Comparison of ENCODE assay signal across 8 cellular contexts in genomic region chr11:64868904-64869570, GRCh38. TPM values are rescaled to one million over a fixed set of nuclear protein-coding genes. Genes with fewer than 3 reads are reported as not detected.
DNase-seq lines count a peak whose midpoint lies in the region; ATAC-seq, FAIRE-seq and TF ChIP-seq lines count a peak whose summit lies in the region.

No MANE protein-coding gene starts in this region.

- H3K9me2 ChIP-seq in hepatocyte (replicated peaks; ENCODE audit: insufficient read depth), result no peaks in the 10 kb centered on the region

- WGBS in liver, result 71% methylated on average over 21 of the region's 21 CpGs
- 94% methylated on average over 17 of the region's 21 CpGs for WGBS in HepG2 (ENCODE audit: low lambda C conversion rate)
- 78% methylated on average over 21 of the region's 21 CpGs for WGBS in hepatocyte (ENCODE audit: low lambda C conversion rate, missing lambda C conversion rate)

- H3K27ac Mint-ChIP-seq in activated naive CD4-positive, alpha-beta T cell treated with anti-CD3 and anti-CD28 coated beads, Interleukin-2, amount 50 U/mL, for 72 hours, result peak overlapping the region; percentile 25 to 84

- no peak overlapping the region for H3K9ac ChIP-seq in liver (ENCODE audit: low read depth in 1 of 2, low read length in 2 of 2)
- H3K9ac ChIP-seq in HepG2 (ENCODE audit: insufficient read depth, low read depth, low read length), result no peak overlapping the region
- peak overlapping the region; percentile 11 to 75 (median 56) for H3K9ac ChIP-seq in subcutaneous abdominal adipose tissue (ENCODE audit: low read length in 5 of 5)

- H4K20me1 ChIP-seq in HepG2 (ENCODE audit: insufficient read depth, low read length), result no peaks in the 10 kb centered on the region; the same call in 1 of the 2 replicates
- H4K20me1 ChIP-seq in hepatocyte (ENCODE audit: insufficient read depth, poor library complexity, severe bottlenecking), result peaks cover 12% of the 10 kb centered on the region

- TF ChIP-seq CTCF in liver (IDR thresholded peaks at IDR 0.05; ENCODE audit: low read depth, low read length, missing input control), result no peak
- no peak for TF ChIP-seq CTCF in HepG2 (CRISPR knock-in tag; IDR thresholded peaks at IDR 0.05)
- no peak for TF ChIP-seq CTCF in hepatocyte (IDR thresholded peaks at IDR 0.05; ENCODE audit: poor library complexity)

- H3K36me3 ChIP-seq in liver (ENCODE audit: control insufficient read depth in 4 of 4, insufficient read depth in 3 of 4, low read depth in 1 of 4, low read length in 3 of 4), result no peaks in the 10 kb centered on the region
- peaks cover 2 to 25% of the 10 kb centered on the region in 2 experiments; a peak in 2 of 5 replicates for H3K36me3 ChIP-seq in HepG2 (replicated peaks in 1 of 2; ENCODE audit: control insufficient read depth in 1 of 2, insufficient read depth in 2 of 2, low read length in 2 of 2)
- H3K36me3 ChIP-seq in hepatocyte (replicated peaks; ENCODE audit: insufficient read depth, low read depth), result no peaks in the 10 kb centered on the region
- peaks cover 0 to 45% (median 40%) of the 10 kb centered on the region in 5 donors for H3K36me3 ChIP-seq in subcutaneous abdominal adipose tissue (ENCODE audit: control insufficient read depth in 5 of 5, insufficient read depth in 5 of 5, low read length in 5 of 5)

- H3K4me2 ChIP-seq in HepG2 (ENCODE audit: low read depth, low read length), result no peak overlapping the region
- H3K4me2 ChIP-seq in hepatocyte, result peak overlapping the region; percentile 71

- H3K27ac ChIP-seq in liver (ENCODE audit: low read depth in 1 of 2, low read length in 2 of 2) (peak overlapping the region; percentile 39 to 75), HepG2 (ENCODE audit: extremely low read length, insufficient read depth, low read length) (no peak overlapping the region), hepatocyte (peak overlapping the region; percentile 92), subcutaneous abdominal adipose tissue (ENCODE audit: low read depth, low read length) (peak overlapping the region; percentile 98)

- TF ChIP-seq EP300 in HepG2 (IDR thresholded peaks at IDR 0.05; ENCODE audit: low read depth in 2 of 2, low read length in 2 of 2), result no peak
- no peak for TF ChIP-seq EP300 in HepG2 (CRISPR knock-in tag; IDR thresholded peaks at IDR 0.05; ENCODE audit: borderline replicate concordance)

- H3K9me3 ChIP-seq in liver (ENCODE audit: control insufficient read depth in 4 of 4, low read length in 3 of 4), result no peaks in the 10 kb centered on the region
- no peaks in the 10 kb centered on the region for H3K9me3 ChIP-seq in HepG2 (ENCODE audit: low read length)
- no peaks in the 10 kb centered on the region for H3K9me3 ChIP-seq in hepatocyte (ENCODE audit: low read depth)
- H3K9me3 ChIP-seq in subcutaneous abdominal adipose tissue (ENCODE audit: control insufficient read depth in 5 of 5, low read length in 5 of 5), result no peaks in the 10 kb centered on the region

- in situ Hi-C loops in HepG2 (cut with HindIII; ENCODE audit: extremely low pct_ligation_motif_present, low pct_unique_long_range_greater_than_20kb), result no loop called here

- no peaks in the 10 kb centered on the region for H3K9me3 Mint-ChIP-seq in activated naive CD4-positive, alpha-beta T cell treated with anti-CD3 and anti-CD28 coated beads, Interleukin-2, amount 50 U/mL, for 72 hours

- CTCF ChIA-PET in HepG2 (lab: Yijun Ruan, JAX; ENCODE audit: low intra/inter-chr PET ratio, low total read pairs), result interaction anchor here (1.6 kb wide), 1 partner anchor 25 kb away, joined by 5 read pairs; no protein-coding TSS in a partner anchor

- no TSS peak for BruUV-seq in HepG2 (replicated peaks; lab: Mats Ljungman, UMichigan)

- intact Hi-C loops in HepG2 (cut with micrococcal nuclease; ENCODE audit: unreplicated experiment), result no loop called here

- ATAC-seq in HepG2 (no peak), GM18520 (IDR thresholded peaks at IDR 0.05; ENCODE audit: unreplicated experiment) (no peak), HG02852 (IDR thresholded peaks at IDR 0.05; ENCODE audit: unreplicated experiment) (no peak)
- peak; percentile 6 to 17 for ATAC-seq in activated naive CD4-positive, alpha-beta T cell treated with anti-CD3 and anti-CD28 coated beads, Interleukin-2, amount 50 U/mL, for 72 hours

- TF ChIP-seq POLR2A in HepG2 (IDR thresholded peaks at IDR 0.05; ENCODE audit: insufficient read depth in 1 of 2, low read depth in 2 of 2, low read length in 2 of 2), result no peak

- H3K79me2 ChIP-seq in HepG2 (ENCODE audit: insufficient read depth, low read length), result peaks cover 56% of the 10 kb centered on the region
- H3K79me2 ChIP-seq in hepatocyte, result peaks cover 91% of the 10 kb centered on the region

- POLR2A ChIA-PET in HepG2 (lab: Yijun Ruan, JAX), result interaction anchor here (1.4 to 3.5 kb wide), 6 partner anchors 8 to 24 kb away, joined by 4 to 20 read pairs (median 10); partner anchors contain the start of gene EHD1

- no peak for DNase-seq in HepG2 (ENCODE audit: low spot score)
- DNase-seq in activated naive CD4-positive, alpha-beta T cell treated with anti-CD3 and anti-CD28 coated beads, Interleukin-2, amount 50 U/mL, for 72 hours (ENCODE audit: low spot score in 2 of 2), result no peak
- no peak for DNase-seq in hepatocyte (ENCODE audit: low spot score)
- no peak for DNase-seq in NCI-H2227 (lab: John Stamatoyannopoulos, UW; ENCODE audit: unreplicated experiment)

- H3K36me3 Mint-ChIP-seq in activated naive CD4-positive, alpha-beta T cell treated with anti-CD3 and anti-CD28 coated beads, Interleukin-2, amount 50 U/mL, for 72 hours, result peaks cover 37 to 45% of the 10 kb centered on the region in 2 donors

- TF ChIP-seq RAD21 in liver (IDR thresholded peaks at IDR 0.05) (no peak), HepG2 (CRISPR knock-in tag; IDR thresholded peaks at IDR 0.05) (no peak)

- H2AFZ ChIP-seq in HepG2 (ENCODE audit: low read length) (no peak overlapping the region), hepatocyte (no peak overlapping the region)

- no peaks in the 10 kb centered on the region for H3K27me3 ChIP-seq in liver (ENCODE audit: control insufficient read depth in 4 of 4, insufficient read depth in 4 of 4, low read length in 3 of 4)
- H3K27me3 ChIP-seq in HepG2 (ENCODE audit: control insufficient read depth in 1 of 2, insufficient read depth in 2 of 2, low read length in 2 of 2), result no peaks in the 10 kb centered on the region
- H3K27me3 ChIP-seq in hepatocyte, result no peaks in the 10 kb centered on the region
- no peaks in the 10 kb centered on the region for H3K27me3 ChIP-seq in subcutaneous abdominal adipose tissue (ENCODE audit: control insufficient read depth in 5 of 5, insufficient read depth in 4 of 5, low read length in 5 of 5)

- no peak overlapping the region for H3K4me3 ChIP-seq in liver (ENCODE audit: low read depth in 1 of 3, low read length in 3 of 3)
- H3K4me3 ChIP-seq in HepG2 (replicated peaks in 1 of 3; ENCODE audit: insufficient read depth in 1 of 3, low read depth in 2 of 3, low read length in 3 of 3), result no peak overlapping the region
- no peak overlapping the region for H3K4me3 ChIP-seq in hepatocyte
- no peak overlapping the region for H3K4me3 ChIP-seq in subcutaneous abdominal adipose tissue (ENCODE audit: low read depth in 1 of 5, low read length in 5 of 5)

- H3K4me1 ChIP-seq in liver (ENCODE audit: control insufficient read depth in 4 of 4, insufficient read depth in 4 of 4, low read length in 3 of 4), result peaks cover 31 to 67% (median 58%) of the 10 kb centered on the region in 4 donors
- H3K4me1 ChIP-seq in HepG2 (ENCODE audit: insufficient read depth, low read length), result peaks cover 57% of the 10 kb centered on the region
- peaks cover 67% of the 10 kb centered on the region for H3K4me1 ChIP-seq in hepatocyte (ENCODE audit: insufficient read depth)
- H3K4me1 ChIP-seq in subcutaneous abdominal adipose tissue (ENCODE audit: control insufficient read depth in 5 of 5, insufficient read depth in 5 of 5, low read length in 5 of 5), result peaks cover 42 to 75% (median 68%) of the 10 kb centered on the region in 5 donors

- FAIRE-seq in HepG2 (lab: Jason Lieb, UNC), result no peak

RNA-seq across cellular contexts. Expression of gene EHD1, which starts 9.4 kb away (rescaled TPM):
- total RNA-seq in liver (10 to 100 TPM; 27.3 to 36.4 TPM), HepG2 (2016; rRNA removed; fragmentation: Illumina TruSeq; extraction: Trizol) (22.0 and 26.6 TPM in 2 replicates), hepatocyte (44.8 and 52.4 TPM in 2 replicates)
- polyA plus RNA-seq in liver (10 to 100 TPM in 1 of 2 donors, 1 to 10 TPM in 1; 8.3 to 11.1 TPM), HepG2 (2011; rRNA removed) (23.6 and 29.4 TPM in 2 replicates), hepatocyte (66.6 and 69.5 TPM in 2 replicates)
- total RNA-seq in HepG2 (2016; cell fraction: cytosol; rRNA removed; fragmentation: Illumina TruSeq; extraction: Trizol; ENCODE audit: low read depth), result 8.1 and 9.7 TPM in 2 replicates
- total RNA-seq in HepG2 (2016; cell fraction: insoluble cytoplasmic fraction; rRNA removed; fragmentation: Illumina TruSeq; extraction: Trizol), result 22.9 and 29.1 TPM in 2 replicates
- 11.0 and 11.5 TPM in 2 replicates for total RNA-seq in HepG2 (2016; cell fraction: membrane; rRNA removed; fragmentation: Illumina TruSeq; extraction: Trizol)
- 16.8 and 19.6 TPM in 2 replicates for total RNA-seq in HepG2 (2016; cell fraction: nucleus; rRNA removed; fragmentation: Illumina TruSeq; extraction: Trizol)
- 20.8 and 31.1 TPM in 2 replicates for polyA plus RNA-seq in HepG2 (2011; cell fraction: cytosol; rRNA removed)
- 42.3 and 43.0 TPM in 2 replicates for polyA plus RNA-seq in HepG2 (2011; cell fraction: nucleus; rRNA removed)
- polyA plus RNA-seq in HepG2 (2012), result 18.8 and 23.3 TPM in 2 replicates
- polyA plus RNA-seq in HepG2 (2016; cell fraction: cytosol; fragmentation: Illumina TruSeq; extraction: Trizol; ENCODE audit: low read depth), result 3.5 and 3.9 TPM in 2 replicates
- polyA plus RNA-seq in HepG2 (2016; cell fraction: insoluble cytoplasmic fraction; fragmentation: Illumina TruSeq; extraction: Trizol; ENCODE audit: low read depth), result 29.0 and 35.3 TPM in 2 replicates
- 7.9 and 9.3 TPM in 2 replicates for polyA plus RNA-seq in HepG2 (2016; cell fraction: membrane; fragmentation: Illumina TruSeq; extraction: Trizol; ENCODE audit: low read depth)
- 33.4 and 34.4 TPM in 2 replicates for polyA plus RNA-seq in HepG2 (2016; cell fraction: nucleus; fragmentation: Illumina TruSeq; extraction: Trizol; ENCODE audit: insufficient read depth, low read depth)
- 63.9 and 78.7 TPM in 2 replicates for polyA minus RNA-seq in HepG2 (2011; rRNA and poly(A)+ RNA removed; ENCODE audit: low replicate concordance)
- polyA minus RNA-seq in HepG2 (2011; cell fraction: cytosol; rRNA and poly(A)+ RNA removed), result 21.2 and 28.0 TPM in 2 replicates
- 15.5 and 22.1 TPM in 2 replicates for polyA minus RNA-seq in HepG2 (2011; cell fraction: nucleus; rRNA and poly(A)+ RNA removed)
- total RNA-seq in activated naive CD4-positive, alpha-beta T cell treated with anti-CD3 and anti-CD28 coated beads, Interleukin-2, amount 50 U/mL, for 72 hours, result 100 to 1,000 TPM in 1 of 2 donors, 10 to 100 TPM in 1; 93.1 to 123 TPM

RNA-seq across cellular contexts. Expression of gene CDC42BPG, which starts 24.6 kb away (rescaled TPM):
- 1 to 10 TPM in 1 of 2 donors, under 1 TPM in 1; 0.75 to 1.2 TPM for total RNA-seq in liver
- polyA plus RNA-seq in liver, result under 1 TPM; 0.18 to 0.40 TPM
- 0.77 and 1.4 TPM in 2 replicates for total RNA-seq in HepG2 (2016; rRNA removed; fragmentation: Illumina TruSeq; extraction: Trizol)
- total RNA-seq in HepG2 (2016; cell fraction: cytosol; rRNA removed; fragmentation: Illumina TruSeq; extraction: Trizol; ENCODE audit: low read depth), result 0.10 and 0.35 TPM in 2 replicates
- 0.42 and 1.4 TPM in 2 replicates for total RNA-seq in HepG2 (2016; cell fraction: insoluble cytoplasmic fraction; rRNA removed; fragmentation: Illumina TruSeq; extraction: Trizol)
- 0.37 and 0.38 TPM in 2 replicates for total RNA-seq in HepG2 (2016; cell fraction: membrane; rRNA removed; fragmentation: Illumina TruSeq; extraction: Trizol)
- total RNA-seq in HepG2 (2016; cell fraction: nucleus; rRNA removed; fragmentation: Illumina TruSeq; extraction: Trizol), result 1.8 and 2.0 TPM in 2 replicates
- polyA plus RNA-seq in HepG2 (2011; rRNA removed), result 0.55 and 0.99 TPM in 2 replicates
- polyA plus RNA-seq in HepG2 (2011; cell fraction: cytosol; rRNA removed), result 0.34 and 0.54 TPM in 2 replicates
- 6.3 and 7.3 TPM in 2 replicates for polyA plus RNA-seq in HepG2 (2011; cell fraction: nucleus; rRNA removed)
- polyA plus RNA-seq in HepG2 (2012), result 1.2 and 1.3 TPM in 2 replicates
- polyA plus RNA-seq in HepG2 (2016; cell fraction: cytosol; fragmentation: Illumina TruSeq; extraction: Trizol; ENCODE audit: low read depth), result 0.06 and 0.11 TPM in 2 replicates
- polyA plus RNA-seq in HepG2 (2016; cell fraction: insoluble cytoplasmic fraction; fragmentation: Illumina TruSeq; extraction: Trizol; ENCODE audit: low read depth), result 0.63 and 0.75 TPM in 2 replicates
- polyA plus RNA-seq in HepG2 (2016; cell fraction: membrane; fragmentation: Illumina TruSeq; extraction: Trizol; ENCODE audit: low read depth), result 0.24 and 0.70 TPM in 2 replicates
- 4.9 and 5.6 TPM in 2 replicates for polyA plus RNA-seq in HepG2 (2016; cell fraction: nucleus; fragmentation: Illumina TruSeq; extraction: Trizol; ENCODE audit: insufficient read depth, low read depth)
- 1.3 and 2.7 TPM in 2 replicates for polyA minus RNA-seq in HepG2 (2011; rRNA and poly(A)+ RNA removed; ENCODE audit: low replicate concordance)
- polyA minus RNA-seq in HepG2 (2011; cell fraction: cytosol; rRNA and poly(A)+ RNA removed), result 0.59 and 1.6 TPM in 2 replicates
- 1.9 and 4.0 TPM in 2 replicates for polyA minus RNA-seq in HepG2 (2011; cell fraction: nucleus; rRNA and poly(A)+ RNA removed)
- total RNA-seq in activated naive CD4-positive, alpha-beta T cell treated with anti-CD3 and anti-CD28 coated beads, Interleukin-2, amount 50 U/mL, for 72 hours, result under 1 TPM; 0.61 to 0.76 TPM
- 6.5 and 8.4 TPM in 2 replicates for total RNA-seq in hepatocyte
- polyA plus RNA-seq in hepatocyte, result 3.1 and 5.5 TPM in 2 replicates

RNA-seq across cellular contexts. Expression of gene ATG2A, which starts 48.0 kb away (rescaled TPM):
- total RNA-seq in liver (10 to 100 TPM; 18.3 to 27.8 TPM), HepG2 (2016; rRNA removed; fragmentation: Illumina TruSeq; extraction: Trizol) (6.5 and 6.7 TPM in 2 replicates), hepatocyte (16.4 and 18.1 TPM in 2 replicates)
- polyA plus RNA-seq in liver (10 to 100 TPM; 15.6 to 34.1 TPM), HepG2 (2011; rRNA removed) (8.0 and 13.2 TPM in 2 replicates), hepatocyte (11.7 and 17.0 TPM in 2 replicates)
- total RNA-seq in HepG2 (2016; cell fraction: cytosol; rRNA removed; fragmentation: Illumina TruSeq; extraction: Trizol; ENCODE audit: low read depth), result 5.0 and 5.3 TPM in 2 replicates
- total RNA-seq in HepG2 (2016; cell fraction: insoluble cytoplasmic fraction; rRNA removed; fragmentation: Illumina TruSeq; extraction: Trizol), result 5.7 and 6.9 TPM in 2 replicates
- 3.5 and 4.7 TPM in 2 replicates for total RNA-seq in HepG2 (2016; cell fraction: membrane; rRNA removed; fragmentation: Illumina TruSeq; extraction: Trizol)
- 7.1 and 8.3 TPM in 2 replicates for total RNA-seq in HepG2 (2016; cell fraction: nucleus; rRNA removed; fragmentation: Illumina TruSeq; extraction: Trizol)
- 4.6 and 6.5 TPM in 2 replicates for polyA plus RNA-seq in HepG2 (2011; cell fraction: cytosol; rRNA removed)
- polyA plus RNA-seq in HepG2 (2011; cell fraction: nucleus; rRNA removed), result 81.8 and 92.1 TPM in 2 replicates
- 14.9 and 21.4 TPM in 2 replicates for polyA plus RNA-seq in HepG2 (2012)
- polyA plus RNA-seq in HepG2 (2016; cell fraction: cytosol; fragmentation: Illumina TruSeq; extraction: Trizol; ENCODE audit: low read depth), result 1.0 and 1.2 TPM in 2 replicates
- polyA plus RNA-seq in HepG2 (2016; cell fraction: insoluble cytoplasmic fraction; fragmentation: Illumina TruSeq; extraction: Trizol; ENCODE audit: low read depth), result 5.5 and 7.6 TPM in 2 replicates
- polyA plus RNA-seq in HepG2 (2016; cell fraction: membrane; fragmentation: Illumina TruSeq; extraction: Trizol; ENCODE audit: low read depth), result 1.9 and 2.0 TPM in 2 replicates
- 19.9 and 22.1 TPM in 2 replicates for polyA plus RNA-seq in HepG2 (2016; cell fraction: nucleus; fragmentation: Illumina TruSeq; extraction: Trizol; ENCODE audit: insufficient read depth, low read depth)
- polyA minus RNA-seq in HepG2 (2011; rRNA and poly(A)+ RNA removed; ENCODE audit: low replicate concordance), result 20.7 and 23.4 TPM in 2 replicates
- polyA minus RNA-seq in HepG2 (2011; cell fraction: cytosol; rRNA and poly(A)+ RNA removed), result 11.5 and 17.2 TPM in 2 replicates
- polyA minus RNA-seq in HepG2 (2011; cell fraction: nucleus; rRNA and poly(A)+ RNA removed), result 24.7 and 27.0 TPM in 2 replicates
- total RNA-seq in activated naive CD4-positive, alpha-beta T cell treated with anti-CD3 and anti-CD28 coated beads, Interleukin-2, amount 50 U/mL, for 72 hours, result 10 to 100 TPM; 21.2 to 26.8 TPM

RNA-seq across cellular contexts. Expression of gene PPP2R5B, which starts 55.5 kb away (rescaled TPM):
- total RNA-seq in liver, result 1 to 10 TPM; 5.3 to 6.6 TPM
- 1 to 10 TPM; 2.9 to 4.9 TPM for polyA plus RNA-seq in liver
- 1.6 and 2.3 TPM in 2 replicates for total RNA-seq in HepG2 (2016; rRNA removed; fragmentation: Illumina TruSeq; extraction: Trizol)
- 0.53 and 0.61 TPM in 2 replicates for total RNA-seq in HepG2 (2016; cell fraction: cytosol; rRNA removed; fragmentation: Illumina TruSeq; extraction: Trizol; ENCODE audit: low read depth)
- total RNA-seq in HepG2 (2016; cell fraction: insoluble cytoplasmic fraction; rRNA removed; fragmentation: Illumina TruSeq; extraction: Trizol), result 1.6 and 2.9 TPM in 2 replicates
- total RNA-seq in HepG2 (2016; cell fraction: membrane; rRNA removed; fragmentation: Illumina TruSeq; extraction: Trizol), result 1.7 and 1.9 TPM in 2 replicates
- 1.9 and 2.8 TPM in 2 replicates for total RNA-seq in HepG2 (2016; cell fraction: nucleus; rRNA removed; fragmentation: Illumina TruSeq; extraction: Trizol)
- polyA plus RNA-seq in HepG2 (2011; rRNA removed), result 8.3 and 12.6 TPM in 2 replicates
- polyA plus RNA-seq in HepG2 (2011; cell fraction: cytosol; rRNA removed), result 5.2 and 5.5 TPM in 2 replicates
- 38.0 and 39.6 TPM in 2 replicates for polyA plus RNA-seq in HepG2 (2011; cell fraction: nucleus; rRNA removed)
- 6.5 and 7.2 TPM in 2 replicates for polyA plus RNA-seq in HepG2 (2012)
- 0.45 and 0.76 TPM in 2 replicates for polyA plus RNA-seq in HepG2 (2016; cell fraction: cytosol; fragmentation: Illumina TruSeq; extraction: Trizol; ENCODE audit: low read depth)
- 1.6 and 2.0 TPM in 2 replicates for polyA plus RNA-seq in HepG2 (2016; cell fraction: insoluble cytoplasmic fraction; fragmentation: Illumina TruSeq; extraction: Trizol; ENCODE audit: low read depth)
- 1.3 and 2.0 TPM in 2 replicates for polyA plus RNA-seq in HepG2 (2016; cell fraction: membrane; fragmentation: Illumina TruSeq; extraction: Trizol; ENCODE audit: low read depth)
- 6.5 and 7.0 TPM in 2 replicates for polyA plus RNA-seq in HepG2 (2016; cell fraction: nucleus; fragmentation: Illumina TruSeq; extraction: Trizol; ENCODE audit: insufficient read depth, low read depth)
- polyA minus RNA-seq in HepG2 (2011; rRNA and poly(A)+ RNA removed; ENCODE audit: low replicate concordance), result 4.2 and 6.0 TPM in 2 replicates
- polyA minus RNA-seq in HepG2 (2011; cell fraction: cytosol; rRNA and poly(A)+ RNA removed), result 2.0 and 4.1 TPM in 2 replicates
- polyA minus RNA-seq in HepG2 (2011; cell fraction: nucleus; rRNA and poly(A)+ RNA removed), result 4.6 and 4.8 TPM in 2 replicates
- total RNA-seq in activated naive CD4-positive, alpha-beta T cell treated with anti-CD3 and anti-CD28 coated beads, Interleukin-2, amount 50 U/mL, for 72 hours, result 10 to 100 TPM in 1 of 2 donors, 1 to 10 TPM in 1; 2.8 to 29.9 TPM
- total RNA-seq in hepatocyte, result 15.8 and 16.9 TPM in 2 replicates
- polyA plus RNA-seq in hepatocyte, result 16.2 and 19.5 TPM in 2 replicates

RNA-seq across cellular contexts. Expression of gene MEN1, which starts 58.7 kb away (rescaled TPM):
- total RNA-seq in liver, result 10 to 100 TPM; 12.1 to 15.1 TPM
- polyA plus RNA-seq in liver, result 10 to 100 TPM in 1 of 2 donors, 1 to 10 TPM in 1; 9.0 to 14.7 TPM
- 15.3 and 20.5 TPM in 2 replicates for total RNA-seq in HepG2 (2016; rRNA removed; fragmentation: Illumina TruSeq; extraction: Trizol)
- 3.8 and 4.3 TPM in 2 replicates for total RNA-seq in HepG2 (2016; cell fraction: cytosol; rRNA removed; fragmentation: Illumina TruSeq; extraction: Trizol; ENCODE audit: low read depth)
- total RNA-seq in HepG2 (2016; cell fraction: insoluble cytoplasmic fraction; rRNA removed; fragmentation: Illumina TruSeq; extraction: Trizol), result 11.7 and 21.5 TPM in 2 replicates
- total RNA-seq in HepG2 (2016; cell fraction: membrane; rRNA removed; fragmentation: Illumina TruSeq; extraction: Trizol), result 9.8 and 11.2 TPM in 2 replicates
- total RNA-seq in HepG2 (2016; cell fraction: nucleus; rRNA removed; fragmentation: Illumina TruSeq; extraction: Trizol), result 16.8 and 17.9 TPM in 2 replicates
- 27.3 and 30.9 TPM in 2 replicates for polyA plus RNA-seq in HepG2 (2011; rRNA removed)
- polyA plus RNA-seq in HepG2 (2011; cell fraction: cytosol; rRNA removed), result 11.1 and 16.7 TPM in 2 replicates
- polyA plus RNA-seq in HepG2 (2011; cell fraction: nucleus; rRNA removed), result 97.2 and 109 TPM in 2 replicates
- 19.6 and 26.4 TPM in 2 replicates for polyA plus RNA-seq in HepG2 (2012)
- polyA plus RNA-seq in HepG2 (2016; cell fraction: cytosol; fragmentation: Illumina TruSeq; extraction: Trizol; ENCODE audit: low read depth), result 5.0 and 5.9 TPM in 2 replicates
- 24.4 and 31.0 TPM in 2 replicates for polyA plus RNA-seq in HepG2 (2016; cell fraction: insoluble cytoplasmic fraction; fragmentation: Illumina TruSeq; extraction: Trizol; ENCODE audit: low read depth)
- 13.6 and 15.0 TPM in 2 replicates for polyA plus RNA-seq in HepG2 (2016; cell fraction: membrane; fragmentation: Illumina TruSeq; extraction: Trizol; ENCODE audit: low read depth)
- 70.2 and 70.8 TPM in 2 replicates for polyA plus RNA-seq in HepG2 (2016; cell fraction: nucleus; fragmentation: Illumina TruSeq; extraction: Trizol; ENCODE audit: insufficient read depth, low read depth)
- 38.1 and 40.7 TPM in 2 replicates for polyA minus RNA-seq in HepG2 (2011; rRNA and poly(A)+ RNA removed; ENCODE audit: low replicate concordance)
- polyA minus RNA-seq in HepG2 (2011; cell fraction: cytosol; rRNA and poly(A)+ RNA removed), result 14.8 and 15.4 TPM in 2 replicates
- 11.1 and 15.7 TPM in 2 replicates for polyA minus RNA-seq in HepG2 (2011; cell fraction: nucleus; rRNA and poly(A)+ RNA removed)
- 10 to 100 TPM in 1 of 2 donors, 1 to 10 TPM in 1; 9.7 to 35.1 TPM for total RNA-seq in activated naive CD4-positive, alpha-beta T cell treated with anti-CD3 and anti-CD28 coated beads, Interleukin-2, amount 50 U/mL, for 72 hours
- total RNA-seq in hepatocyte, result 14.1 and 18.6 TPM in 2 replicates
- 49.1 and 49.9 TPM in 2 replicates for polyA plus RNA-seq in hepatocyte

Comparison
In these comparisons a context has a peak if more than half of its experiments do, and no peak if none do; other contexts are left out.
1. H3K9ac ChIP-seq: peak in subcutaneous abdominal adipose tissue (5 of 5); none in liver (0 of 2) and HepG2 (single experiment).
2. ATAC-seq: peak in activated naive CD4-positive, alpha-beta T cell treated with anti-CD3 and anti-CD28 coated beads, Interleukin-2, amount 50 U/mL, for 72 hours (2 of 2); none in HepG2 (single experiment), GM18520 (single experiment) and HG02852 (single experiment).